Comparison of ENCODE assay signal across 1 cellular context in genomic region chr9:27125936-27126335, GRCh38.
TF ChIP-seq lines count a peak whose summit lies in the region.

No MANE protein-coding gene starts in this region.

TF ChIP-seq in SK-N-SH treated with all-trans-retinoic acid at 6 μM for 48 hours, 23 proteins besides CTCF, POLR2A, EP300 and RAD21 (continued from another document):
- no peak for TF ChIP-seq ARNTL (CRISPR knock-in tag; IDR thresholded peaks at IDR 0.05; ENCODE audit: borderline replicate concordance, low read depth)
- TF ChIP-seq CSDC2 (CRISPR knock-in tag; IDR thresholded peaks at IDR 0.05), result no peak
- TF ChIP-seq ZFP3 (CRISPR knock-in tag; IDR thresholded peaks at IDR 0.05), result no peak
- no peak for TF ChIP-seq TSHZ2 (CRISPR knock-in tag; IDR thresholded peaks at IDR 0.05)
- TF ChIP-seq CREB5 (CRISPR knock-in tag; IDR thresholded peaks at IDR 0.05; ENCODE audit: low read depth), result no peak
- no peak for TF ChIP-seq POU6F1 (CRISPR knock-in tag; IDR thresholded peaks at IDR 0.05; ENCODE audit: borderline replicate concordance, low read depth)
- TF ChIP-seq ESRRG (CRISPR knock-in tag; IDR thresholded peaks at IDR 0.05), result no peak
- TF ChIP-seq ISL1 (CRISPR knock-in tag; IDR thresholded peaks at IDR 0.05), result no peak
- no peak for TF ChIP-seq ZFP30 (CRISPR knock-in tag; IDR thresholded peaks at IDR 0.05)
- TF ChIP-seq SNAI2 (CRISPR knock-in tag; IDR thresholded peaks at IDR 0.05), result no peak
- TF ChIP-seq BACH2 (CRISPR knock-in tag; IDR thresholded peaks at IDR 0.05; ENCODE audit: borderline replicate concordance), result no peak
